In the genomic region with DNA sequence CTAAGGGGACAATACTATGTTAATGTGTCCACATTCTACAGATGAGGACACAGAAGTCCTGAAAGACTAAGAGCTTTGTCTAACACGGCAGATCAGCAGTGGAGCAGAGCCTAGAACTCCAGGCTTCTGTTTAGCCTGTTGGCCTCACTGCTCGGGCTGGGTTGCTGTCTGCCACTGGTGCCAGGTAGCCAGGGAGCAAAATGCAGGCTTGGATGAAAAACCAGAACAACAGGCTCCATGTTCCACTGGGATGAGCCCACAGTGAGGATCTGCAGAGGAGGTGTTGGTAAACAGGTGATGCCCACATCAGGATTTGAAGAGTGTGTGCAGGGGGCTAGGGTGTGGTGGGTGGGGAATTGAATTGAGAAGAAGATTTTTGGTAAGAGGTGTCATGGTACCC, we compare ENCODE assay signal across 24 cellular contexts.
"Had no signal": no experiment of that assay in that cellular context is flagged by ENCODE, and none has a peak within 500 bp of the region (broad histone marks: within the 10 kb centered on the region; RNA-seq: fewer than 3 reads in every experiment).

No MANE protein-coding gene starts in this region.

- H3K4me3 Mint-ChIP-seq: activated CD4-positive, alpha-beta memory T cell treated with anti-CD3 and anti-CD28 coated beads for 36 hours; activated CD4-positive, alpha-beta T cell treated with anti-CD3 and anti-CD28 coated beads for 36 hours; activated CD4-positive, alpha-beta T cell treated with anti-CD3 and anti-CD28 coated beads, Interleukin-2, amount 10 ng/mL, durations not matched to agents 24 days and 14 days; activated naive CD8-positive, alpha-beta T cell; activated T-cell treated with anti-CD3 and anti-CD28 coated beads, Interleukin-2, amount 50 U/mL, for 4 hours; activated T-helper 17 cell treated with anti-CD3 and anti-CD28 coated beads, Interleukin-2, amount 50 U/mL, for 72 hours; central memory CD8-positive, alpha-beta T cell; endodermal cell had no signal

- H3K27ac Mint-ChIP-seq: activated CD4-positive, alpha-beta memory T cell treated with anti-CD3 and anti-CD28 coated beads for 36 hours; activated CD4-positive, alpha-beta T cell treated with anti-CD3 and anti-CD28 coated beads for 36 hours; activated CD4-positive, alpha-beta T cell treated with anti-CD3 and anti-CD28 coated beads, Interleukin-2, amount 10 ng/mL, durations not matched to agents 24 days and 14 days; activated naive CD8-positive, alpha-beta T cell; activated T-helper 17 cell treated with anti-CD3 and anti-CD28 coated beads, Interleukin-2, amount 50 U/mL, for 72 hours; endodermal cell had no signal

- H3K4me1 Mint-ChIP-seq: activated CD4-positive, alpha-beta T cell treated with anti-CD3 and anti-CD28 coated beads for 36 hours; activated CD4-positive, alpha-beta T cell treated with anti-CD3 and anti-CD28 coated beads, Interleukin-2, amount 10 ng/mL, durations not matched to agents 24 days and 14 days; activated T-helper 17 cell treated with anti-CD3 and anti-CD28 coated beads, Interleukin-2, amount 50 U/mL, for 72 hours; central memory CD8-positive, alpha-beta T cell had no signal

- DNase-seq: activated CD4-positive, alpha-beta memory T cell treated with anti-CD3 and anti-CD28 coated beads for 36 hours; activated CD4-positive, alpha-beta T cell treated with anti-CD3 and anti-CD28 coated beads for 36 hours; activated CD4-positive, alpha-beta T cell treated with anti-CD3 and anti-CD28 coated beads, Interleukin-2, amount 10 ng/mL, durations not matched to agents 24 days and 14 days; activated CD4-positive, CD25-positive, alpha-beta regulatory T cell; activated CD4-positive, CD25-positive, alpha-beta regulatory T cell treated with anti-CD3 and anti-CD28 coated beads, Interleukin-2, amount 50 U/mL, for 72 hours; activated CD8-positive, alpha-beta memory T cell treated with anti-CD3 and anti-CD28 coated beads for 24 hours; activated effector memory CD4-positive, alpha-beta T cell treated with Interleukin-2 at 50 U/mL for 16 hours; activated gamma-delta T cell treated with Interleukin-2 at 50 U/mL for 16 hours; activated naive CD4-positive, alpha-beta T cell treated with anti-CD3 and anti-CD28 coated beads, Interleukin-2, amount 50 U/mL, for 16 hours; activated naive CD4-positive, alpha-beta T cell treated with Interleukin-2 at 50 U/mL for 16 hours; activated T-cell treated with anti-CD3 and anti-CD28 coated beads, Interleukin-2, amount 50 U/mL, for 4 hours; amniotic stem cell; anterior cingulate cortex; brain microvascular endothelial cell; cortex of kidney; dermis blood vessel endothelial cell; effector CD4-positive, alpha-beta T cell; endodermal cell; foreskin fibroblast; T-helper 2 cell had no signal

- ATAC-seq: activated CD4-positive, alpha-beta T cell treated with anti-CD3 and anti-CD28 coated beads for 36 hours; activated T-cell treated with anti-CD3 and anti-CD28 coated beads, Interleukin-2, amount 50 U/mL, for 4 hours; activated T-helper 17 cell treated with anti-CD3 and anti-CD28 coated beads, Interleukin-2, amount 50 U/mL, for 72 hours; esophagus mucosa had no signal
